Comparison of ENCODE assay signal across 8 cellular contexts in the genomic region with DNA sequence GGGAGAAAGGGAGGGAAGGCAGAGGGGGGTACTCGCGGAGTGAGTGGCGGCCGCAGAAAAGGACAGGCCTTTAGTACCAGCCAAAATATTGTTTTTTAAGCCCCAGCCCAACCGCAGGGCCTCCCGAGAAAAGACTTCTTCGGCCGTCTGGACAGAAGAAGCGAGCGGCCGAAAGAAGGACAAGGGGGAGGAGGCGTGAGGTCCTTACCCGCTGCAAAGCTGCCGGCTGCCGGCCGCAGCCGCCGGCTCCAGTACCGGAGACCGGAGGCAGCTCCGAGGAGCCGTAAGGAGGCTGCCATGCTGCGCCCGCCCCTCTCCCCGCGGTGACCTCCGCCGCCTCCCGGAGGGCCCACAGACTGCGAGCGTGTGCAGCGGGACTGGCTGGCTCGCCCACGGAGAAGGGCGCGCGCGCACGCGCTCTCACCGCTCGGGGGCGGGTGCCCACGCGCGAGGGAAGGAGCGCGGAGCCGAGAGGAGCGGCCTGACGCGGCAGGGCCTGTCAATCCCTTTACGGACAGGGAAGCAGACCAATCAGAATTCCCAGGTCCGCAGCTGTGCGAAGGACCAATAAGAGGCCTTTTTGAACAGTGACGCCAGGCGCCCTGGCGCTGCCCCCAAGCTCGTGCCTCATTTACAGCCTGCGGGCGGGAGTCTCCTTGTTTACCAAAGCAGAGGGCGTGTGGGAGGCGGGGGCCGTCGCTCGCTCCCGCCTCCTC. TPM values are rescaled to one million over a fixed set of nuclear protein-coding genes. Genes with fewer than 3 reads are reported as not detected.
A peak's percentile ranks its signal among the peaks of the same experiment; 100 is the strongest.
DNase-seq lines count a peak whose midpoint lies in the region; ATAC-seq and TF ChIP-seq lines count a peak whose summit lies in the region.

A gene (minus strand): TSS at position 394 of the 716 bp plus-strand sequence. CDS start 95 bp downstream, at position 299.

- peaks cover 3 to 6% of the 10 kb centered on the region in 2 donors for H3K4me1 ChIP-seq in lung (ENCODE audit: control insufficient read depth in 2 of 2, insufficient read depth in 2 of 2, low read length in 2 of 2)

- CTCF ChIA-PET in activated CD8-positive, alpha-beta memory T cell treated with anti-CD3 and anti-CD28 coated beads for 36 hours (lab: Charles Lee), result interaction anchor here (1.1 to 1.5 kb wide), 3 partner anchors 76 to 123 kb away, joined by 3 to 4 read pairs (median 3); no protein-coding TSS in a partner anchor

- peak within 1 kb of the TSS; percentile 92 to 94 for H3K27ac ChIP-seq in lung (ENCODE audit: low read depth in 1 of 2, low read length in 1 of 2)

- 0% methylated on average over 65 to 67 of the region's 67 CpGs for WGBS in lung, 2 donors

- peak within 1 kb of the TSS; percentile 86 for H3K4me3 ChIP-seq in lung

- TF ChIP-seq CTCF in GM20000 (IDR thresholded peaks at IDR 0.05; ENCODE audit: extremely low read depth, missing control alignments), result no peak
- TF ChIP-seq CTCF in lung (IDR thresholded peaks at IDR 0.05; ENCODE audit: control extremely low read depth, extremely low read depth), result peak; percentile 4

- no peaks in the 10 kb centered on the region for H3K36me3 ChIP-seq in lung (ENCODE audit: control insufficient read depth in 2 of 2, insufficient read depth in 2 of 2, low read length in 2 of 2)

- H3K27me3 ChIP-seq in lung (ENCODE audit: control insufficient read depth, insufficient read depth), result no peaks in the 10 kb centered on the region

- peak; percentile 99 for ATAC-seq in lung (ENCODE audit: insufficient read depth, low FRiP score)

- POLR2A ChIA-PET in activated CD8-positive, alpha-beta memory T cell treated with anti-CD3 and anti-CD28 coated beads for 36 hours (lab: Charles Lee), result interaction anchor here (0.5 to 1.5 kb wide), 5 partner anchors 40 to 1493 kb away, joined by 3 to 16 read pairs (median 3); a partner anchor contains a TSS

- DNase-seq in COLO668 (lab: John Stamatoyannopoulos, UW; ENCODE audit: unreplicated experiment), result peak; percentile 100
- DNase-seq in GM20000 (ENCODE audit: low spot score), result peak; percentile 97
- DNase-seq in HT-29 (ENCODE audit: low spot score), result peak; percentile 100
- peak; percentile 99 to 100 for DNase-seq in NOMO-1 (lab: John Stamatoyannopoulos, UW; ENCODE audit: unreplicated experiment in 2 of 2)
- DNase-seq in effector CD8-positive, alpha-beta T cell (lab: John Stamatoyannopoulos, UW), result peak; percentile 94
- peak; percentile 99 for DNase-seq in lung (ENCODE audit: low spot score)
- DNase-seq in stimulated activated CD4-positive, alpha-beta T cell treated with anti-CD3 and anti-CD28 coated beads, TNF-alpha, amount 100 ng/mL, for 4 hours (ENCODE audit: low read depth in 3 of 3), result peak; percentile 85 to 96 (median 92)

- no peaks in the 10 kb centered on the region for H3K9me3 ChIP-seq in lung (ENCODE audit: control insufficient read depth in 2 of 2, insufficient read depth in 1 of 2, low read length in 1 of 2)

RNA-seq across cellular contexts. Expression of the gene that starts here (rescaled TPM):
- 39.5 and 43.0 TPM in 2 replicates for total RNA-seq in HT-29 (2014; rRNA removed; shearing (Covaris generic))
- total RNA-seq in activated CD8-positive, alpha-beta memory T cell treated with anti-CD3 and anti-CD28 coated beads for 36 hours, result 10 to 100 TPM; 20.0 to 22.0 TPM
- 10 to 100 TPM; 18.8 to 39.2 TPM for total RNA-seq in lung
- 10 to 100 TPM; 13.7 to 16.0 TPM for polyA plus RNA-seq in lung

Comparison
In these comparisons a context has a peak if more than half of its experiments do, and no peak if none do; other contexts are left out.
1. Peak in every context shown above with its lines: DNase-seq, ATAC-seq, H3K4me3 ChIP-seq and H3K27ac ChIP-seq.